ENCODE assay signal across 19 cellular contexts in the genomic region with DNA sequence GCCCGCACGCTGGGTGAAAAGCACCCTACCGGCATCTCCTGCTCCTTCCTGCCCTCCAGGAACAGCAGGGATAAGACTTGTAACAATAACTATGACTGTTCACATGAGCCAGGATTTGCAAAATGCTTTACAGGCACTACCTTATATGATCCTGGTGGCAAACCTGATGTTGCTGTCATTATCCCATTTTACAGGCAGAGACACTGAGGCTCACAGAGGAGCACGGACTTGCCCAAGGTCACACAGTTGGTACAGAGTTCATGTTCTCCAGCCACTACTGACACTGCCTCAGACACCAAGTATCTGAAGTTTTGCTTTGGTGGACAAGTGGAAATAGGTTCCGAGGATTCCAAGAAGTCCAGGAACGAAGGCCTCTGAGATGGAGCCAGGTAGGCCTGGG. TPM values are rescaled to one million over a fixed set of nuclear protein-coding genes. Genes with fewer than 3 reads are reported as not detected.
DNase-seq lines count a peak whose midpoint lies in the region; ATAC-seq, FAIRE-seq and TF ChIP-seq lines count a peak whose summit lies in the region.
"Had no signal": no experiment of that assay in that cellular context is flagged by ENCODE, and none has a peak within 500 bp of the region (broad histone marks: within the 10 kb centered on the region; RNA-seq: fewer than 3 reads in every experiment).

No MANE protein-coding gene starts in this region.

- POLR2A ChIA-PET in activated CD4-positive, alpha-beta T cell treated with anti-CD3 and anti-CD28 coated beads, Interleukin-2, amount 10 ng/mL, durations not matched to agents 7 days and 5 days (lab: Charles Lee), result no interaction called here

- no peaks in the 10 kb centered on the region for H3K36me3 Mint-ChIP-seq in activated CD4-positive, alpha-beta T cell treated with anti-CD3 and anti-CD28 coated beads, Interleukin-2, amount 10 ng/mL, durations not matched to agents 7 days and 5 days (ENCODE audit: low read depth)
- H3K36me3 Mint-ChIP-seq in activated T-helper 17 cell treated with anti-CD3 and anti-CD28 coated beads, Interleukin-2, amount 50 U/mL, for 72 hours (ENCODE audit: low read depth), result peaks cover 34% of the 10 kb centered on the region
- H3K36me3 Mint-ChIP-seq in immature natural killer cell, result peaks cover 0 to 12% (median 8%) of the 10 kb centered on the region in 3 donors
- H3K36me3 Mint-ChIP-seq in stimulated activated effector memory CD8-positive, alpha-beta T cell treated with anti-CD3 and anti-CD28 coated beads, Interleukin-12 subunit alpha, Interleukin-12 subunit beta, amount 100 ng/mL, for 72 hours, result peaks cover 18% of the 10 kb centered on the region

- H3K4me1 Mint-ChIP-seq in activated CD4-positive, alpha-beta T cell treated with anti-CD3 and anti-CD28 coated beads, Interleukin-2, amount 10 ng/mL, durations not matched to agents 7 days and 5 days, result peaks cover 10% of the 10 kb centered on the region
- H3K4me1 Mint-ChIP-seq in activated T-helper 17 cell treated with anti-CD3 and anti-CD28 coated beads, Interleukin-2, amount 50 U/mL, for 72 hours, result no peaks in the 10 kb centered on the region
- peaks cover 27 to 28% of the 10 kb centered on the region in 2 donors for H3K4me1 Mint-ChIP-seq in immature natural killer cell
- peaks cover 19% of the 10 kb centered on the region for H3K4me1 Mint-ChIP-seq in stimulated activated effector memory CD8-positive, alpha-beta T cell treated with anti-CD3 and anti-CD28 coated beads, Interleukin-12 subunit alpha, Interleukin-12 subunit beta, amount 100 ng/mL, for 72 hours
- H3K4me1 Mint-ChIP-seq: GM23338 had no signal

- H3K27me3 Mint-ChIP-seq in activated CD4-positive, alpha-beta T cell treated with anti-CD3 and anti-CD28 coated beads, Interleukin-2, amount 10 ng/mL, durations not matched to agents 7 days and 5 days, result no peaks in the 10 kb centered on the region
- no peaks in the 10 kb centered on the region for H3K27me3 Mint-ChIP-seq in activated T-helper 17 cell treated with anti-CD3 and anti-CD28 coated beads, Interleukin-2, amount 50 U/mL, for 72 hours
- no peaks in the 10 kb centered on the region for H3K27me3 Mint-ChIP-seq in immature natural killer cell (ENCODE audit: low read depth in 3 of 3)
- H3K27me3 Mint-ChIP-seq: CD4-positive, alpha-beta T cell had no signal

- ATAC-seq in activated T-helper 17 cell treated with anti-CD3 and anti-CD28 coated beads, Interleukin-2, amount 50 U/mL, for 72 hours (replicated peaks), result no peak
- ATAC-seq in stimulated activated effector memory CD8-positive, alpha-beta T cell treated with anti-CD3 and anti-CD28 coated beads, Interleukin-12 subunit alpha, Interleukin-12 subunit beta, amount 100 ng/mL, for 72 hours, result no peak
- ATAC-seq: GM23338 had no signal

- no peak for FAIRE-seq in RCC 7860 (lab: Jason Lieb, UNC)
- FAIRE-seq: A549, D721Med, G401.6, GM12892, GM18507, H54 had no signal

- H3K4me3 Mint-ChIP-seq in activated CD4-positive, alpha-beta T cell treated with anti-CD3 and anti-CD28 coated beads, Interleukin-2, amount 10 ng/mL, durations not matched to agents 7 days and 5 days, result no peak overlapping the region
- H3K4me3 Mint-ChIP-seq in activated T-helper 17 cell treated with anti-CD3 and anti-CD28 coated beads, Interleukin-2, amount 50 U/mL, for 72 hours, result no peak overlapping the region
- no peak overlapping the region for H3K4me3 Mint-ChIP-seq in immature natural killer cell
- no peak overlapping the region for H3K4me3 Mint-ChIP-seq in stimulated activated effector memory CD8-positive, alpha-beta T cell treated with anti-CD3 and anti-CD28 coated beads, Interleukin-12 subunit alpha, Interleukin-12 subunit beta, amount 100 ng/mL, for 72 hours
- H3K4me3 Mint-ChIP-seq: CD4-positive, alpha-beta T cell; GM23338 had no signal

- no peak for TF ChIP-seq CTCF in GM10266 (IDR thresholded peaks at IDR 0.05; ENCODE audit: control insufficient read depth, insufficient read depth, low read depth, missing control alignments)

- H3K27ac Mint-ChIP-seq in activated CD4-positive, alpha-beta T cell treated with anti-CD3 and anti-CD28 coated beads, Interleukin-2, amount 10 ng/mL, durations not matched to agents 7 days and 5 days, result peak overlapping the region; percentile 37
- H3K27ac Mint-ChIP-seq in activated T-helper 17 cell treated with anti-CD3 and anti-CD28 coated beads, Interleukin-2, amount 50 U/mL, for 72 hours, result peak overlapping the region; percentile 7
- peak overlapping the region in 4 of 6 donors; percentile 17 to 56 (median 44) for H3K27ac Mint-ChIP-seq in immature natural killer cell
- peak overlapping the region; percentile 86 for H3K27ac Mint-ChIP-seq in stimulated activated effector memory CD8-positive, alpha-beta T cell treated with anti-CD3 and anti-CD28 coated beads, Interleukin-12 subunit alpha, Interleukin-12 subunit beta, amount 100 ng/mL, for 72 hours
- H3K27ac Mint-ChIP-seq: CD4-positive, alpha-beta T cell; GM23338 had no signal

- H3K9me3 Mint-ChIP-seq in activated CD4-positive, alpha-beta T cell treated with anti-CD3 and anti-CD28 coated beads, Interleukin-2, amount 10 ng/mL, durations not matched to agents 7 days and 5 days, result no peaks in the 10 kb centered on the region
- H3K9me3 Mint-ChIP-seq in activated T-helper 17 cell treated with anti-CD3 and anti-CD28 coated beads, Interleukin-2, amount 50 U/mL, for 72 hours, result no peaks in the 10 kb centered on the region
- no peaks in the 10 kb centered on the region for H3K9me3 Mint-ChIP-seq in immature natural killer cell
- no peaks in the 10 kb centered on the region for H3K9me3 Mint-ChIP-seq in stimulated activated effector memory CD8-positive, alpha-beta T cell treated with anti-CD3 and anti-CD28 coated beads, Interleukin-12 subunit alpha, Interleukin-12 subunit beta, amount 100 ng/mL, for 72 hours
- H3K9me3 Mint-ChIP-seq: CD4-positive, alpha-beta T cell; GM23338 had no signal

- DNase-seq in activated CD4-positive, alpha-beta T cell treated with anti-CD3 and anti-CD28 coated beads, Interleukin-2, amount 10 ng/mL, durations not matched to agents 7 days and 5 days, result no peak
- DNase-seq in activated CD4-positive, alpha-beta T cell treated with anti-CD3 and anti-CD28 coated beads for 48 hours, result no peak
- DNase-seq in immature natural killer cell (no peak), epidermal melanocyte (ENCODE audit: insufficient read length, low spot score) (no peak), GM10266 (ENCODE audit: extremely low spot score) (no peak), RCC 7860 (ENCODE audit: low spot score) (no peak)
- no peak for DNase-seq in stimulated activated effector memory CD8-positive, alpha-beta T cell treated with anti-CD3 and anti-CD28 coated beads, Interleukin-12 subunit alpha, Interleukin-12 subunit beta, amount 100 ng/mL, for 72 hours (ENCODE audit: low spot score in 2 of 2)
- DNase-seq: AML-193; Caco-2; CD4-positive, alpha-beta T cell; HCEC 1CT had no signal

- CTCF ChIA-PET in activated CD4-positive, alpha-beta T cell treated with anti-CD3 and anti-CD28 coated beads, Interleukin-2, amount 10 ng/mL, durations not matched to agents 7 days and 5 days (lab: Charles Lee), result interaction anchor here (0.6 to 3.3 kb wide), 3 partner anchors 12 to 85 kb away, joined by 3 to 17 read pairs (median 4); no protein-coding TSS in a partner anchor

RNA-seq across cellular contexts. Expression of gene GLTP, which starts 22.6 kb away (rescaled TPM):
- total RNA-seq in activated CD4-positive, alpha-beta T cell treated with anti-CD3 and anti-CD28 coated beads, Interleukin-2, amount 10 ng/mL, durations not matched to agents 7 days and 5 days, result 10 to 100 TPM; 17.6 to 20.7 TPM
- 10 to 100 TPM; 25.7 to 26.4 TPM for total RNA-seq in activated T-helper 17 cell treated with anti-CD3 and anti-CD28 coated beads, Interleukin-2, amount 50 U/mL, for 72 hours
- 10 to 100 TPM; 64.8 to 95.1 (median 71.9) TPM for polyA plus RNA-seq in immature natural killer cell

RNA-seq across cellular contexts. Expression of gene TRPV4, which starts 24.5 kb away (rescaled TPM):
- total RNA-seq in activated CD4-positive, alpha-beta T cell treated with anti-CD3 and anti-CD28 coated beads, Interleukin-2, amount 10 ng/mL, durations not matched to agents 7 days and 5 days, result under 1 TPM in 1 of 2 experiments, not detected in 1; 0.17 TPM
- total RNA-seq in activated T-helper 17 cell treated with anti-CD3 and anti-CD28 coated beads, Interleukin-2, amount 50 U/mL, for 72 hours, result not detected
- not detected for polyA plus RNA-seq in immature natural killer cell
- total RNA-seq: Caco-2; CD4-positive, alpha-beta T cell had no signal

RNA-seq across cellular contexts. Expression of gene TCHP, which starts 42.4 kb away (rescaled TPM):
- total RNA-seq in activated CD4-positive, alpha-beta T cell treated with anti-CD3 and anti-CD28 coated beads, Interleukin-2, amount 10 ng/mL, durations not matched to agents 7 days and 5 days, result 10 to 100 TPM; 27.9 to 36.0 TPM
- 10 to 100 TPM in 1 of 2 donors, 1 to 10 TPM in 1; 9.8 to 20.2 TPM for total RNA-seq in activated T-helper 17 cell treated with anti-CD3 and anti-CD28 coated beads, Interleukin-2, amount 50 U/mL, for 72 hours
- 10 to 100 TPM in 1 of 3 donors, 1 to 10 TPM in 2; 2.9 to 22.8 (median 9.1) TPM for polyA plus RNA-seq in immature natural killer cell

Comparison
In these comparisons a context has a peak if more than half of its experiments do, and no peak if none do; other contexts are left out.
1. H3K27ac Mint-ChIP-seq: peak in every context shown above with its lines; median percentile 86 in stimulated activated effector memory CD8-positive, alpha-beta T cell treated with anti-CD3 and anti-CD28 coated beads, Interleukin-12 subunit alpha, Interleukin-12 subunit beta, amount 100 ng/mL, for 72 hours; 44 in immature natural killer cell; 37 in activated CD4-positive, alpha-beta T cell treated with anti-CD3 and anti-CD28 coated beads, Interleukin-2, amount 10 ng/mL, durations not matched to agents 7 days and 5 days; 7 in activated T-helper 17 cell treated with anti-CD3 and anti-CD28 coated beads, Interleukin-2, amount 50 U/mL, for 72 hours.